Comparison of ENCODE assay signal across 7 cellular contexts in genomic region chr2:218285604-218286003, GRCh38. TPM values are rescaled to one million over a fixed set of nuclear protein-coding genes. Genes with fewer than 3 reads are reported as not detected.
DNase-seq lines count a peak whose midpoint lies in the region; ATAC-seq, FAIRE-seq and TF ChIP-seq lines count a peak whose summit lies in the region.

No MANE protein-coding gene starts in this region.

- 74% methylated on average over 6 of the region's 6 CpGs for WGBS in hepatocyte (ENCODE audit: low lambda C conversion rate, missing lambda C conversion rate)

- peak overlapping the region; percentile 93 for H3K27ac ChIP-seq in hepatocyte

- no peak for FAIRE-seq in urothelium cell line (lab: Jason Lieb, UNC)

- peaks cover 29% of the 10 kb centered on the region for H3K36me3 ChIP-seq in adipocyte (ENCODE audit: control insufficient read depth, insufficient read depth, low read length, severe bottlenecking)
- H3K36me3 ChIP-seq in hepatocyte (replicated peaks; ENCODE audit: insufficient read depth, low read depth) = no peaks in the 10 kb centered on the region

- peak overlapping the region; percentile 94 to 95 for H3K4me3 Mint-ChIP-seq in stimulated activated naive CD8-positive, alpha-beta T cell treated with anti-CD3 and anti-CD28 coated beads, Interleukin-15, amount 100 ng/mL, for 72 hours

- H3K27me3 ChIP-seq in adipocyte (replicated peaks; ENCODE audit: control insufficient read depth, insufficient read depth, low read length) (no peaks in the 10 kb centered on the region), hepatocyte (no peaks in the 10 kb centered on the region)

- H3K4me2 ChIP-seq in hepatocyte = peak overlapping the region; percentile 82

- H3K27ac Mint-ChIP-seq in stimulated activated naive CD8-positive, alpha-beta T cell treated with anti-CD3 and anti-CD28 coated beads, Interleukin-15, amount 100 ng/mL, for 72 hours = peak overlapping the region; percentile 90 to 94

- H3K4me1 ChIP-seq in adipocyte (ENCODE audit: control insufficient read depth, insufficient read depth, low read length) = peaks cover 85% of the 10 kb centered on the region
- peaks cover 73% of the 10 kb centered on the region for H3K4me1 ChIP-seq in hepatocyte (ENCODE audit: insufficient read depth)

- no peaks in the 10 kb centered on the region for H3K9me3 Mint-ChIP-seq in stimulated activated naive CD8-positive, alpha-beta T cell treated with anti-CD3 and anti-CD28 coated beads, Interleukin-15, amount 100 ng/mL, for 72 hours

- H2AFZ ChIP-seq in hepatocyte = no peak overlapping the region

- no peaks in the 10 kb centered on the region for H3K9me2 ChIP-seq in hepatocyte (replicated peaks; ENCODE audit: insufficient read depth)

- peak overlapping the region; percentile 98 for H3K9ac ChIP-seq in adipocyte (ENCODE audit: low read length)

- TF ChIP-seq CTCF in hepatocyte (IDR thresholded peaks at IDR 0.05; ENCODE audit: poor library complexity) = no peak

- H3K79me2 ChIP-seq in hepatocyte = peaks cover 84% of the 10 kb centered on the region

- peaks cover 39% of the 10 kb centered on the region for H4K20me1 ChIP-seq in hepatocyte (ENCODE audit: insufficient read depth, poor library complexity, severe bottlenecking)

- peaks cover 90% of the 10 kb centered on the region for H3K4me1 Mint-ChIP-seq in stimulated activated naive CD8-positive, alpha-beta T cell treated with anti-CD3 and anti-CD28 coated beads, Interleukin-15, amount 100 ng/mL, for 72 hours

- H3K9me3 ChIP-seq in adipocyte (ENCODE audit: control insufficient read depth, low read length) = no peaks in the 10 kb centered on the region
- no peaks in the 10 kb centered on the region for H3K9me3 ChIP-seq in hepatocyte (ENCODE audit: low read depth)

- peak; percentile 58 for DNase-seq in LHCN-M2 (ENCODE audit: low read depth)
- DNase-seq in adipocyte (ENCODE audit: low read depth) = peak; percentile 61
- DNase-seq in hepatocyte (ENCODE audit: low spot score) = no peak
- no peak for DNase-seq in stimulated activated naive CD8-positive, alpha-beta T cell treated with anti-CD3 and anti-CD28 coated beads, Interleukin-15, amount 100 ng/mL, for 72 hours
- DNase-seq in NOMO-1 treated with DMSO at 0.1 percent for 48 hours (lab: John Stamatoyannopoulos, UW; ENCODE audit: unreplicated experiment) = no peak
- no peak for DNase-seq in urothelium cell line (ENCODE audit: low spot score)

- H3K27me3 Mint-ChIP-seq in stimulated activated naive CD8-positive, alpha-beta T cell treated with anti-CD3 and anti-CD28 coated beads, Interleukin-15, amount 100 ng/mL, for 72 hours = no peaks in the 10 kb centered on the region

- H3K4me3 ChIP-seq in adipocyte (ENCODE audit: low read length) (peak overlapping the region; percentile 83), hepatocyte (no peak overlapping the region)

- no peak for ATAC-seq in stimulated activated naive CD8-positive, alpha-beta T cell treated with anti-CD3 and anti-CD28 coated beads, Interleukin-15, amount 100 ng/mL, for 72 hours
- ATAC-seq in GM18498 (IDR thresholded peaks at IDR 0.05; ENCODE audit: unreplicated experiment) = no peak

RNA-seq across cellular contexts. Expression of gene TMBIM1, which starts 6.7 kb away (rescaled TPM):
- 148 and 158 TPM in 2 replicates for total RNA-seq in LHCN-M2 (2014; rRNA removed)
- 192 TPM for polyA plus RNA-seq in LHCN-M2 (2012)
- total RNA-seq in hepatocyte = 167 and 224 TPM in 2 replicates
- 265 and 302 TPM in 2 replicates for polyA plus RNA-seq in hepatocyte

RNA-seq across cellular contexts. Expression of gene PNKD, which starts 15.3 kb away (rescaled TPM):
- 39.6 and 54.2 TPM in 2 replicates for total RNA-seq in LHCN-M2 (2014; rRNA removed)
- polyA plus RNA-seq in LHCN-M2 (2012) = 117 TPM
- 48.7 and 56.3 TPM in 2 replicates for total RNA-seq in hepatocyte
- polyA plus RNA-seq in hepatocyte = 140 and 145 TPM in 2 replicates

RNA-seq across cellular contexts. Expression of gene AAMP, which starts 15.7 kb away (rescaled TPM):
- total RNA-seq in LHCN-M2 (2014; rRNA removed) = 168 and 170 TPM in 2 replicates
- 96.2 TPM for polyA plus RNA-seq in LHCN-M2 (2012)
- total RNA-seq in hepatocyte = 104 and 140 TPM in 2 replicates
- 166 and 179 TPM in 2 replicates for polyA plus RNA-seq in hepatocyte

RNA-seq across cellular contexts. Expression of gene GPBAR1, which starts 24.8 kb away (rescaled TPM):
- 0.06 TPM in 1 of 2 replicates, not detected in the other for total RNA-seq in LHCN-M2 (2014; rRNA removed)
- polyA plus RNA-seq in LHCN-M2 (2012) = 0.07 TPM
- total RNA-seq in hepatocyte = 6.1 and 10.9 TPM in 2 replicates
- polyA plus RNA-seq in hepatocyte = 23.4 and 25.6 TPM in 2 replicates

Comparison
In these comparisons a context has a peak if more than half of its experiments do, and no peak if none do; other contexts are left out.
1. DNase-seq: peak in LHCN-M2 (single experiment) and adipocyte (single experiment); none in hepatocyte (single experiment), stimulated activated naive CD8-positive, alpha-beta T cell treated with anti-CD3 and anti-CD28 coated beads, Interleukin-15, amount 100 ng/mL, for 72 hours (0 of 2), NOMO-1 treated with DMSO at 0.1 percent for 48 hours (single experiment) and urothelium cell line (single experiment).